17 cellular contexts compared by ENCODE assay signal in genomic region chr3:117398166-117398954, GRCh38.
DNase-seq lines count a peak whose midpoint lies in the region; ATAC-seq and TF ChIP-seq lines count a peak whose summit lies in the region.
"Had no signal": no experiment of that assay in that cellular context is flagged by ENCODE, and none has a peak within 500 bp of the region (broad histone marks: within the 10 kb centered on the region; RNA-seq: fewer than 3 reads in every experiment).

No MANE protein-coding gene starts in this region.

- H3K4me2 ChIP-seq in GM23338, result peak overlapping the region; percentile 70

- H3K36me3 Mint-ChIP-seq in GM23338 (ENCODE audit: low read depth) (no peaks in the 10 kb centered on the region), MCF 10A (ENCODE audit: insufficient read depth, unreplicated experiment) (no peaks in the 10 kb centered on the region)
- H3K36me3 Mint-ChIP-seq: activated CD4-positive, alpha-beta memory T cell treated with anti-CD3 and anti-CD28 coated beads for 36 hours; stimulated activated memory B cell treated with anti-CD40 and anti-IgM and Interleukin-4, amounts not matched to agents 10 μg/mL and 1 μg/mL and 100 μg/mL, for 72 hours had no signal

- no peaks in the 10 kb centered on the region for H3K79me2 ChIP-seq in GM23338 (replicated peaks; ENCODE audit: insufficient read depth)
- H3K79me2 ChIP-seq: parathyroid adenoma had no signal

- TF ChIP-seq CTCF in GM23338 (conservative IDR thresholded peaks at IDR 0.05; ENCODE audit: low read depth in 2 of 2), result 0 out of 4 replicates have a peak, but pooled peaks of 1 of the 2 experiments have one; percentile 7
- TF ChIP-seq CTCF in mucosa of descending colon (IDR thresholded peaks at IDR 0.05), result no peak
- no peak for TF ChIP-seq CTCF in vagina (IDR thresholded peaks at IDR 0.05)
- no peak for TF ChIP-seq CTCF in MCF 10A (IDR thresholded peaks at IDR 0.05; ENCODE audit: unreplicated experiment)
- TF ChIP-seq CTCF in prostate gland (IDR thresholded peaks at IDR 0.05), result no peak

- H3K27me3 ChIP-seq in GM23338 (ENCODE audit: insufficient read depth), result peaks cover 70% of the 10 kb centered on the region
- no peaks in the 10 kb centered on the region for H3K27me3 ChIP-seq in ectodermal cell (ENCODE audit: control insufficient read depth, insufficient read depth, low read length, poor library complexity, severe bottlenecking)
- H3K27me3 ChIP-seq in vagina, result no peaks in the 10 kb centered on the region
- no peaks in the 10 kb centered on the region for H3K27me3 ChIP-seq in prostate gland (replicated peaks; ENCODE audit: insufficient read depth)
- H3K27me3 ChIP-seq: BE2C had no signal

- H4K20me1 ChIP-seq in GM23338 (replicated peaks; ENCODE audit: insufficient read depth), result no peaks in the 10 kb centered on the region

- H3K4me1 ChIP-seq in GM23338 (ENCODE audit: insufficient read depth) (peaks cover 50% of the 10 kb centered on the region), ectodermal cell (ENCODE audit: control insufficient read depth, insufficient read depth, low read length) (peaks cover 41% of the 10 kb centered on the region), mucosa of descending colon (ENCODE audit: low read depth) (peaks cover 2% of the 10 kb centered on the region), vagina (no peaks in the 10 kb centered on the region), prostate gland (replicated peaks) (peaks cover 5% of the 10 kb centered on the region)
- H3K4me1 ChIP-seq: parathyroid adenoma had no signal

- H3K27ac Mint-ChIP-seq in GM23338 (peak overlapping the region; percentile 67; the same call in 1 of the 2 replicates), MCF 10A (ENCODE audit: low read depth, unreplicated experiment) (no peak overlapping the region)
- H3K27ac Mint-ChIP-seq: activated CD4-positive, alpha-beta memory T cell treated with anti-CD3 and anti-CD28 coated beads for 36 hours; stimulated activated memory B cell treated with anti-CD40 and anti-IgM and Interleukin-4, amounts not matched to agents 10 μg/mL and 1 μg/mL and 100 μg/mL, for 72 hours; T-helper 2 cell treated with Interferon-gamma antibody and Interleukin-4, amounts not matched to agents 5 μg/mL and 100 μg/mL, for 36 hours had no signal

- H3K9me3 ChIP-seq in ectodermal cell (ENCODE audit: control insufficient read depth, low read length), result no peaks in the 10 kb centered on the region
- H3K9me3 ChIP-seq in mucosa of descending colon, result no peaks in the 10 kb centered on the region
- H3K9me3 ChIP-seq in vagina, result no peaks in the 10 kb centered on the region
- H3K9me3 ChIP-seq in prostate gland, result no peaks in the 10 kb centered on the region
- H3K9me3 ChIP-seq: BE2C had no signal

- no peaks in the 10 kb centered on the region for H3K36me3 ChIP-seq in GM23338 (ENCODE audit: insufficient read depth)
- no peaks in the 10 kb centered on the region for H3K36me3 ChIP-seq in ectodermal cell (ENCODE audit: control insufficient read depth, insufficient read depth, low read length)
- H3K36me3 ChIP-seq in mucosa of descending colon (ENCODE audit: low read depth), result no peaks in the 10 kb centered on the region
- H3K36me3 ChIP-seq in vagina, result no peaks in the 10 kb centered on the region
- H3K36me3 ChIP-seq in prostate gland, result no peaks in the 10 kb centered on the region
- H3K36me3 ChIP-seq: BE2C had no signal

- POLR2A ChIA-PET in MCF 10A (lab: Yijun Ruan, JAX), result interaction anchor here (0.5 kb wide), 1 partner anchor 237 kb away, joined by 3 read pairs; no protein-coding TSS in a partner anchor

- CTCF ChIA-PET in MCF 10A (lab: Yijun Ruan, JAX), result interaction anchor here (0.6 to 1.9 kb wide), 3 partner anchors 10 to 534 kb away, joined by 3 to 4 read pairs (median 3); no protein-coding TSS in a partner anchor

- H3K4me3 Mint-ChIP-seq in GM23338 (peak overlapping the region; percentile 56), MCF 10A (ENCODE audit: unreplicated experiment) (no peak overlapping the region)
- H3K4me3 Mint-ChIP-seq: activated CD4-positive, alpha-beta memory T cell treated with anti-CD3 and anti-CD28 coated beads for 36 hours; stimulated activated memory B cell treated with anti-CD40 and anti-IgM and Interleukin-4, amounts not matched to agents 10 μg/mL and 1 μg/mL and 100 μg/mL, for 72 hours; T-helper 2 cell treated with Interferon-gamma antibody and Interleukin-4, amounts not matched to agents 5 μg/mL and 100 μg/mL, for 36 hours had no signal

- WGBS in ectodermal cell, 2 experiments, result 8 to 14% methylated on average over 10 of the region's 10 CpGs
- WGBS in prostate gland, result 78% methylated on average over 10 of the region's 10 CpGs

- intact Hi-C loops in mucosa of descending colon (cut with DNase I, micrococcal nuclease), result no loop called here
- intact Hi-C loops in vagina (cut with DNase I), result no loop called here
- intact Hi-C loops in MCF 10A (cut with micrococcal nuclease), result no loop called here
- intact Hi-C loops in prostate gland (cut with DNase I), result no loop called here

- BruUV-seq in MCF 10A (replicated peaks; lab: Mats Ljungman, UMichigan), result no TSS peak

- H3K27ac ChIP-seq in GM23338 (ENCODE audit: low read depth) (peak overlapping the region; percentile 4; the same call in 1 of the 2 replicates), ectodermal cell (ENCODE audit: insufficient read depth, low read depth, low read length, poor library complexity, severe bottlenecking) (peak overlapping the region; percentile 30), vagina (no peak overlapping the region), prostate gland (no peak overlapping the region)
- H3K27ac ChIP-seq: HL-60, parathyroid adenoma had no signal

- H3K9me3 Mint-ChIP-seq in GM23338 (no peaks in the 10 kb centered on the region), MCF 10A (ENCODE audit: unreplicated experiment) (no peaks in the 10 kb centered on the region)
- H3K9me3 Mint-ChIP-seq: activated CD4-positive, alpha-beta memory T cell treated with anti-CD3 and anti-CD28 coated beads for 36 hours; stimulated activated memory B cell treated with anti-CD40 and anti-IgM and Interleukin-4, amounts not matched to agents 10 μg/mL and 1 μg/mL and 100 μg/mL, for 72 hours; T-helper 2 cell treated with Interferon-gamma antibody and Interleukin-4, amounts not matched to agents 5 μg/mL and 100 μg/mL, for 36 hours had no signal

- TF ChIP-seq POLR2A in vagina (IDR thresholded peaks at IDR 0.05) (no peak), prostate gland (IDR thresholded peaks at IDR 0.05) (no peak)

- H3F3A ChIP-seq in GM23338 (replicated peaks; ENCODE audit: low read depth), result no peaks in the 10 kb centered on the region

- H3K27me3 Mint-ChIP-seq in GM23338 (ENCODE audit: insufficient read depth, low read depth, poor library complexity) (peaks cover 57% of the 10 kb centered on the region), MCF 10A (ENCODE audit: insufficient read depth, unreplicated experiment) (peaks cover 64% of the 10 kb centered on the region)
- H3K27me3 Mint-ChIP-seq: activated CD4-positive, alpha-beta memory T cell treated with anti-CD3 and anti-CD28 coated beads for 36 hours; stimulated activated memory B cell treated with anti-CD40 and anti-IgM and Interleukin-4, amounts not matched to agents 10 μg/mL and 1 μg/mL and 100 μg/mL, for 72 hours had no signal

- H3K4me3 ChIP-seq in GM23338 (peak overlapping the region; percentile 36), ectodermal cell (ENCODE audit: insufficient read depth, low read depth, low read length) (no peak overlapping the region), mucosa of descending colon (no peak overlapping the region), vagina (no peak overlapping the region), prostate gland (no peak overlapping the region)

- peaks cover 67% of the 10 kb centered on the region for H3K4me1 Mint-ChIP-seq in GM23338
- H3K4me1 Mint-ChIP-seq in MCF 10A (ENCODE audit: insufficient read depth, unreplicated experiment), result peaks cover 10% of the 10 kb centered on the region
- H3K4me1 Mint-ChIP-seq: stimulated activated memory B cell treated with anti-CD40 and anti-IgM and Interleukin-4, amounts not matched to agents 10 μg/mL and 1 μg/mL and 100 μg/mL, for 72 hours had no signal

- ATAC-seq in GM23338 (peak; percentile 64), mucosa of descending colon (peak; percentile 61), HG03097 (IDR thresholded peaks at IDR 0.05; ENCODE audit: low FRiP score, unreplicated experiment) (no peak)
- ATAC-seq: PC-3 had no signal

- no peak overlapping the region for H2AFZ ChIP-seq in GM23338

- DNase-seq in GM23338 (ENCODE audit: low spot score), result peak; percentile 89
- peak; percentile 52 for DNase-seq in NCI-H510A (lab: John Stamatoyannopoulos, UW)
- no peak for DNase-seq in mucosa of descending colon
- DNase-seq in vagina (ENCODE audit: extremely low spot score in 2 of 2), result no peak
- DNase-seq in MCF 10A (ENCODE audit: unreplicated experiment), result no peak
- no peak for DNase-seq in prostate gland (ENCODE audit: low spot score)
- DNase-seq: activated CD4-positive, alpha-beta memory T cell treated with anti-CD3 and anti-CD28 coated beads for 36 hours; activated naive CD4-positive, alpha-beta T cell; BE2C; PC-3; stimulated activated CD4-positive, alpha-beta T cell treated with anti-CD3 and anti-CD28 coated beads, Interleukin-2, amount 100 ng/mL, for 24 hours had no signal

- no peaks in the 10 kb centered on the region for H3K9me2 ChIP-seq in GM23338 (ENCODE audit: insufficient read depth)

TF ChIP-seq in GM23338, 12 proteins besides CTCF, POLR2A, EP300 and RAD21 (continues in another document):
- TF ChIP-seq CREB1 (CRISPR knock-in tag; IDR thresholded peaks at IDR 0.05; ENCODE audit: low read depth) (peak; percentile 64), JUNB (IDR thresholded peaks at IDR 0.05; ENCODE audit: unreplicated experiment) (no peak), STAT1 (IDR thresholded peaks at IDR 0.05; ENCODE audit: unreplicated experiment) (no peak)

Comparison
In these comparisons a context has a peak if more than half of its experiments do, and no peak if none do; other contexts are left out.
1. DNase-seq: peak in GM23338 (single experiment) and NCI-H510A (single experiment); none in mucosa of descending colon (0 of 3), vagina (0 of 2), MCF 10A (single experiment) and prostate gland (single experiment).
2. H3K27ac ChIP-seq: peak in GM23338 (single experiment) and ectodermal cell (single experiment); none in vagina (single experiment) and prostate gland (0 of 2).